Comparison of ENCODE assay signal across 8 cellular contexts in the genomic region with DNA sequence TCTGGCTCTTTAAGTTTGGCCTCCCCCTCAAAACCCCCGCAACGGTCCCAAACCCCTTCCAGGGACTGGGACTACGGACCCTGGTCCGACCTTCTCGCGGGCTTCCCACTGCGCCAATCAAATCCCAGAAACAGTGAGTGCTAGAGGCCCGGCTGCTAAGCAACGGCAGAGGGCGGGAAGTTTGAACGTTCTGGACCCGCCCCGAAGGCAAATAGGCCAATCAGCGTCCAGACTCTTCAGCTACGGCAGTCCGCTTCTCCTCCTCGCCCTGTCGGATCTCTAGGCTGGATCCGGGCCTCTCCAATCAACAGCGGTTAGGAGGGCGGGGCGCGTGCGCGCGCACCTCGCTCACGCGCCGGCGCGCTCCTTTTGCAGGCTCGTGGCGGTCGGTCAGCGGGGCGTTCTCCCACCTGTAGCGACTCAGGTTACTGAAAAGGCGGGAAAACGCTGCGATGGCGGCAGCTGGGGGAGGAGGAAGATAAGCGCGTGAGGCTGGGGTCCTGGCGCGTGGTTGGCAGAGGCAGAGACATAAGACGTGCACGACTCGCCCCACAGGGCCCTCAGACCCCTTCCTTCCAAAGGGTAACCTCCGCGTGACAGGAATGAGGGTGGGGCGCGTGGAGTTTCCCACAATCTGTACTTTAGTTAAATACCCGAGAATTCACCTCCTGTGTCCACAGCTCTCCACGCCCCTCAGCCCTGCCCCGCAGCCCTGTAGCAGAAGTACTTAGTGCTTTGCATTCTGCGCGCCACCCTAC. TPM values are rescaled to one million over a fixed set of nuclear protein-coding genes. Genes with fewer than 3 reads are reported as not detected.
A peak's percentile ranks its signal among the peaks of the same experiment; 100 is the strongest.
DNase-seq lines count a peak whose midpoint lies in the region; ATAC-seq and TF ChIP-seq lines count a peak whose summit lies in the region.

A gene (plus strand): TSS at position 367 of the 758 bp plus-strand sequence. CDS start 462 bp downstream, outside the sequence.

- TF ChIP-seq CTCF in AG04449 (IDR thresholded peaks at IDR 0.05; ENCODE audit: insufficient read depth, low read length, missing control alignments) (no peak), WTC11 (IDR thresholded peaks at IDR 0.05) (no peak), cardiac fibroblast (IDR thresholded peaks at IDR 0.05; ENCODE audit: low read depth, low read length) (no peak)

- peak within 1 kb of the TSS; percentile 85 for H3K27ac Mint-ChIP-seq in WTC11
- peak within 1 kb of the TSS; percentile 94 to 99 (median 97) for H3K27ac Mint-ChIP-seq in immature natural killer cell

- CTCF ChIA-PET in AG04449 (lab: Yijun Ruan, JAX), result interaction anchor here (0.7 to 4.7 kb wide), 12 partner anchors 10 to 308 kb away, joined by 3 to 24 read pairs (median 4); a partner anchor contains a TSS
- CTCF ChIA-PET in WTC11 (lab: Charles Lee), result interaction anchor here (0.6 to 7.1 kb wide), 14 partner anchors 10 to 194 kb away, joined by 3 to 62 read pairs (median 8); a partner anchor contains a TSS

- peak; percentile 91 for DNase-seq in AG04449 (ENCODE audit: low read depth, low spot score)
- DNase-seq in NCI-H226, result peak; percentile 99
- DNase-seq in WTC11 (ENCODE audit: low spot score), result peak; percentile 98
- DNase-seq in cardiac fibroblast (ENCODE audit: low read depth in 2 of 2), result peak; percentile 99
- DNase-seq in immature natural killer cell, result peak; percentile 96
- DNase-seq in smooth muscle cell of the brain vasculature (ENCODE audit: low read depth, low spot score), result peak; percentile 96

- POLR2A ChIA-PET in AG04449 (lab: Yijun Ruan, JAX), result interaction anchor here (0.6 to 2.4 kb wide), 7 partner anchors 10 to 123 kb away, joined by 3 to 15 read pairs (median 4); a partner anchor contains a TSS
- POLR2A ChIA-PET in WTC11 (lab: Charles Lee), result interaction anchor here (0.5 to 4.5 kb wide), 13 partner anchors 11 to 983 kb away, joined by 3 to 32 read pairs (median 3); a partner anchor contains a TSS

- peaks cover 12% of the 10 kb centered on the region for H3K36me3 Mint-ChIP-seq in WTC11
- peaks cover 0 to 5% (median 4%) of the 10 kb centered on the region in 3 donors for H3K36me3 Mint-ChIP-seq in immature natural killer cell

- ATAC-seq in GM18870 (IDR thresholded peaks at IDR 0.05; ENCODE audit: unreplicated experiment), result peak; percentile 67
- peak; percentile 57 for ATAC-seq in HG03108 (IDR thresholded peaks at IDR 0.05; ENCODE audit: unreplicated experiment)
- ATAC-seq in WTC11, result peak; percentile 89

- H3K27me3 Mint-ChIP-seq in WTC11 (ENCODE audit: low read depth) (no peaks in the 10 kb centered on the region; the same call in 1 of the 2 replicates), immature natural killer cell (ENCODE audit: low read depth in 3 of 3) (peaks cover 8 to 25% (median 18%) of the 10 kb centered on the region in 3 donors)

- H3K4me3 Mint-ChIP-seq in WTC11 (peak within 1 kb of the TSS; percentile 80), immature natural killer cell (peak within 1 kb of the TSS; percentile 88 to 98 (median 97))

- H3K4me1 Mint-ChIP-seq in WTC11 (peaks cover 42% of the 10 kb centered on the region), immature natural killer cell (peaks cover 52 to 59% of the 10 kb centered on the region in 2 donors)

- no peaks in the 10 kb centered on the region for H3K9me3 Mint-ChIP-seq in WTC11
- H3K9me3 Mint-ChIP-seq in immature natural killer cell, result no peaks in the 10 kb centered on the region

- H3K4me3 ChIP-seq in AG04449 (ENCODE audit: low read depth, low read length) (peak within 1 kb of the TSS; percentile 95), cardiac fibroblast (replicated peaks in 1 of 2; ENCODE audit: low read depth in 2 of 2, low read length in 2 of 2) (peak within 1 kb of the TSS; percentile 89 to 94)

TF ChIP-seq in WTC11, 78 proteins besides CTCF, POLR2A, EP300 and RAD21 (continues in another document):
- TF ChIP-seq, protein P1, sequence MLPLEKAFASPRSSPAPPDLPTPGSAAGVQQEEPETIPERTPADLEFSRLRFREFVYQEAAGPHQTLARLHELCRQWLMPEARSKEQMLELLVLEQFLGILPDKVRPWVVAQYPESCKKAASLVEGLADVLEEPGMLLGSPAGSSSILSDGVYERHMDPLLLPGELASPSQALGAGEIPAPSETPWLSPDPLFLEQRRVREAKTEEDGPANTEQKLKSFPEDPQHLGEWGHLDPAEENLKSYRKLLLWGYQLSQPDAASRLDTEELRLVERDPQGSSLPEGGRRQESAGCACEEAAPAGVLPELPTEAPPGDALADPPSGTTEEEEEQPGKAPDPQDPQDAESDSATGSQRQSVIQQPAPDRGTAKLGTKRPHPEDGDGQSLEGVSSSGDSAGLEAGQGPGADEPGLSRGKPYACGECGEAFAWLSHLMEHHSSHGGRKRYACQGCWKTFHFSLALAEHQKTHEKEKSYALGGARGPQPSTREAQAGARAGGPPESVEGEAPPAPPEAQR (CRISPR knock-in tag; IDR thresholded peaks at IDR 0.05), result no peak
- TF ChIP-seq, protein P2, sequence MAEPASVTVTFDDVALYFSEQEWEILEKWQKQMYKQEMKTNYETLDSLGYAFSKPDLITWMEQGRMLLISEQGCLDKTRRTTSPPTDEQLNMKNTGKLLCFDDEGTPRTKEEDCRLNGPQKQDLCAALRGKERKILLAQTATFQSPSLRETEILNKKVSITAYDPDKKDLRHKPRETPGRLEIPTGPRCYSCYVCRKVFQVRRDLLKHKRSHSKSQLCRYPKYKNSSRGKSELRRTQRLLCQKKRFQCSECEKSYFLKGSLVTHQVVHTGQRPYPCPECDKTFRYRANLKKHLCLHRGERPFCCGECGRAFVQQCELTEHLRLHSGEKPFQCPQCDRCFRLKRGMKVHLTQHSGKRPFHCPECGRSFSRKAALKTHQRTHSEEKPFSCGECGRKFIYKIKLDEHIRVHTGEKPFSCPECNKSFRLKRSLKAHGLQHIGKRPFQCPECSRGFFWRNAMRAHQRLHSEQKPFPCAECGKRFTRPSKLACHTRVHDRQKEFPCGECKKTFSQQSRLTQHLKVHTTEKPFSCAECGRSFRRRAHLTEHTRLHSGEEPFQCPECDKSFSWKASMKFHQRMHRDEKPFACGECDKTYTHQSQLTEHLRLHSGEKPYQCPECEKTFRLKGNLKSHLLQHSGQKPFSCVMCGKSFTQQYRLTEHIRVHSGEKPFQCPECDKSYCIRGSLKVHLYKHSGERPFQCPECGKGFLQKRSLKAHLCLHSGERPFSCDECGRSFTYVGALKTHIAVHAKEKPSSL (CRISPR knock-in tag; conservative IDR thresholded peaks at IDR 0.05), result no peak
- no peak for TF ChIP-seq ZNF423 (CRISPR knock-in tag; IDR thresholded peaks at IDR 0.05)
- TF ChIP-seq, protein P3, sequence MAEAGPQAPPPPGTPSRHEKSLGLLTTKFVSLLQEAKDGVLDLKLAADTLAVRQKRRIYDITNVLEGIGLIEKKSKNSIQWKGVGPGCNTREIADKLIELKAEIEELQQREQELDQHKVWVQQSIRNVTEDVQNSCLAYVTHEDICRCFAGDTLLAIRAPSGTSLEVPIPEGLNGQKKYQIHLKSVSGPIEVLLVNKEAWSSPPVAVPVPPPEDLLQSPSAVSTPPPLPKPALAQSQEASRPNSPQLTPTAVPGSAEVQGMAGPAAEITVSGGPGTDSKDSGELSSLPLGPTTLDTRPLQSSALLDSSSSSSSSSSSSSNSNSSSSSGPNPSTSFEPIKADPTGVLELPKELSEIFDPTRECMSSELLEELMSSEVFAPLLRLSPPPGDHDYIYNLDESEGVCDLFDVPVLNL (CRISPR knock-in tag; IDR thresholded peaks at IDR 0.05; ENCODE audit: borderline replicate concordance, low read depth), result peak; percentile 96
- peak; percentile 66; the same call in 1 of the 2 replicates for TF ChIP-seq NR2C2 (CRISPR knock-in tag; IDR thresholded peaks at IDR 0.05)
- peak; percentile 99 for TF ChIP-seq MYBL2 (CRISPR knock-in tag; IDR thresholded peaks at IDR 0.05)
- no peak for TF ChIP-seq ZNF138 (CRISPR knock-in tag; conservative IDR thresholded peaks at IDR 0.05)
- TF ChIP-seq, protein P4, sequence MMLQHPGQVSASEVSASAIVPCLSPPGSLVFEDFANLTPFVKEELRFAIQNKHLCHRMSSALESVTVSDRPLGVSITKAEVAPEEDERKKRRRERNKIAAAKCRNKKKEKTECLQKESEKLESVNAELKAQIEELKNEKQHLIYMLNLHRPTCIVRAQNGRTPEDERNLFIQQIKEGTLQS (CRISPR knock-in tag; conservative IDR thresholded peaks at IDR 0.05), result peak; percentile 58; the same call in 1 of the 2 replicates
- peak; percentile 93 for TF ChIP-seq CREB1 (CRISPR knock-in tag; IDR thresholded peaks at IDR 0.05)
- no peak for TF ChIP-seq SOX15 (CRISPR knock-in tag; IDR thresholded peaks at IDR 0.05)
- no peak for TF ChIP-seq TP53 (CRISPR knock-in tag; IDR thresholded peaks at IDR 0.05)
- TF ChIP-seq, protein P5, sequence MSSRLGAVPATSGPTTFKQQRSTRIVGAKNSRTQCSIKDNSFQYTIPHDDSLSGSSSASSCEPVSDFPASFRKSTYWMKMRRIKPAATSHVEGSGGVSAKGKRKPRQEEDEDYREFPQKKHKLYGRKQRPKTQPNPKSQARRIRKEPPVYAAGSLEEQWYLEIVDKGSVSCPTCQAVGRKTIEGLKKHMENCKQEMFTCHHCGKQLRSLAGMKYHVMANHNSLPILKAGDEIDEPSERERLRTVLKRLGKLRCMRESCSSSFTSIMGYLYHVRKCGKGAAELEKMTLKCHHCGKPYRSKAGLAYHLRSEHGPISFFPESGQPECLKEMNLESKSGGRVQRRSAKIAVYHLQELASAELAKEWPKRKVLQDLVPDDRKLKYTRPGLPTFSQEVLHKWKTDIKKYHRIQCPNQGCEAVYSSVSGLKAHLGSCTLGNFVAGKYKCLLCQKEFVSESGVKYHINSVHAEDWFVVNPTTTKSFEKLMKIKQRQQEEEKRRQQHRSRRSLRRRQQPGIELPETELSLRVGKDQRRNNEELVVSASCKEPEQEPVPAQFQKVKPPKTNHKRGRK (CRISPR knock-in tag; IDR thresholded peaks at IDR 0.05; ENCODE audit: borderline replicate concordance), result no peak
- TF ChIP-seq NR3C1 (CRISPR knock-in tag; conservative IDR thresholded peaks at IDR 0.05; ENCODE audit: low read depth), result no peak
- TF ChIP-seq, protein P6, sequence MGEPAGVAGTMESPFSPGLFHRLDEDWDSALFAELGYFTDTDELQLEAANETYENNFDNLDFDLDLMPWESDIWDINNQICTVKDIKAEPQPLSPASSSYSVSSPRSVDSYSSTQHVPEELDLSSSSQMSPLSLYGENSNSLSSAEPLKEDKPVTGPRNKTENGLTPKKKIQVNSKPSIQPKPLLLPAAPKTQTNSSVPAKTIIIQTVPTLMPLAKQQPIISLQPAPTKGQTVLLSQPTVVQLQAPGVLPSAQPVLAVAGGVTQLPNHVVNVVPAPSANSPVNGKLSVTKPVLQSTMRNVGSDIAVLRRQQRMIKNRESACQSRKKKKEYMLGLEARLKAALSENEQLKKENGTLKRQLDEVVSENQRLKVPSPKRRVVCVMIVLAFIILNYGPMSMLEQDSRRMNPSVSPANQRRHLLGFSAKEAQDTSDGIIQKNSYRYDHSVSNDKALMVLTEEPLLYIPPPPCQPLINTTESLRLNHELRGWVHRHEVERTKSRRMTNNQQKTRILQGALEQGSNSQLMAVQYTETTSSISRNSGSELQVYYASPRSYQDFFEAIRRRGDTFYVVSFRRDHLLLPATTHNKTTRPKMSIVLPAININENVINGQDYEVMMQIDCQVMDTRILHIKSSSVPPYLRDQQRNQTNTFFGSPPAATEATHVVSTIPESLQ (CRISPR knock-in tag; IDR thresholded peaks at IDR 0.05), result no peak

RNA-seq across cellular contexts. Expression of the gene that starts here (rescaled TPM):
- 43.1 to 62.3 TPM (median 56.1 TPM) in 3 replicates for total RNA-seq in WTC11 (2021)
- polyA plus RNA-seq in immature natural killer cell, result 1 to 10 TPM in 2 of 3 donors, not detected in 1; 2.1 to 2.5 TPM

Comparison
In these comparisons a context has a peak if more than half of its experiments do, and no peak if none do; other contexts are left out.
1. Peak in every context shown above with its lines: DNase-seq, ATAC-seq and H3K4me3 ChIP-seq.